Comparison of ENCODE assay signal across 28 cellular contexts in the genomic region with DNA sequence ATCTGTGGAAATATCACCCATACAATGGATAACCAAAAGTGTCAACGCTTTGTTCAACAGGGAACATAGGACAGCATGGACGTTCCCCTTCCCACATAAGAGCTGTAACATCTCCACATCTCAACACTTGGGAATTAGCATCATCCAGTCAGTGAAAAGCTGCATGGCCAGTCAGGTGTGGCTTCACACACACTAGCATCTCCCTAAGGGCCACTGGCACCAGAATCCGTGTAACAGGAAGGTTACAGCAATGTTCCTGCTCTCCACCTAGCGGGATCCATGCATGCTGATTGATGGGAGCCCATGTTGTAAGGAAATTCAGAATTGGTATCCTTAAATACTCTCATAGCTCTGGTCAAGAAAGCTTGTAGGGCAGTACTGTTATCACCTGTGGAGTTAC.
"Had no signal": no experiment of that assay in that cellular context is flagged by ENCODE, and none has a peak within 500 bp of the region (broad histone marks: within the 10 kb centered on the region; RNA-seq: fewer than 3 reads in every experiment).

No MANE protein-coding gene starts in this region.

- H3K36me3 ChIP-seq: colonic mucosa had no signal

- ATAC-seq: effector memory CD8-positive, alpha-beta T cell; esophagus mucosa; foreskin keratinocyte; gastrocnemius medialis; gastroesophageal sphincter; heart left ventricle; heart right ventricle had no signal

- H3K4me3 ChIP-seq: colonic mucosa, coronary artery, dorsolateral prefrontal cortex, esophagus muscularis mucosa, esophagus squamous epithelium, gastrocnemius medialis, gastroesophageal sphincter, heart left ventricle, heart right ventricle had no signal

- FAIRE-seq: colon, endometrium, endothelial cell of umbilical vein, frontal cortex had no signal

- DNase-seq: colonic mucosa; cortex of kidney; dermis blood vessel endothelial cell; dorsolateral prefrontal cortex; effector CD4-positive, alpha-beta T cell; effector CD8-positive, alpha-beta T cell; effector memory CD4-positive, alpha-beta T cell; effector memory CD8-positive, alpha-beta T cell; endodermal cell; erythroblast; esophagus squamous epithelium; foreskin fibroblast; foreskin keratinocyte; foreskin melanocyte; gastrocnemius medialis; glutamatergic neuron; head of caudate nucleus; heart left ventricle; heart right ventricle had no signal

- H3K27me3 ChIP-seq: colonic mucosa, dorsolateral prefrontal cortex, esophagus muscularis mucosa, esophagus squamous epithelium, foreskin keratinocyte, gastrocnemius medialis, gastroesophageal sphincter, heart left ventricle, heart right ventricle had no signal

- H3K27ac ChIP-seq: colonic mucosa, coronary artery, dorsolateral prefrontal cortex, epithelial cell of prostate, esophagus muscularis mucosa, esophagus squamous epithelium, foreskin keratinocyte, gastrocnemius medialis, gastroesophageal sphincter, heart left ventricle, heart right ventricle had no signal
